ENCODE assay signal across 8 cellular contexts in genomic region chr12:53502331-53502730, GRCh38. TPM values are rescaled to one million over a fixed set of nuclear protein-coding genes. Genes with fewer than 3 reads are reported as not detected.
DNase-seq lines count a peak whose midpoint lies in the region; ATAC-seq and TF ChIP-seq lines count a peak whose summit lies in the region.

No MANE protein-coding gene starts in this region.

- ATAC-seq in Right ventricle myocardium superior (ENCODE audit: poor library complexity) (no peak), memory B cell (ENCODE audit: low read depth) (no peak)

- H3K9me3 Mint-ChIP-seq in memory B cell: no peaks in the 10 kb centered on the region

- TF ChIP-seq CTCF in left ventricle myocardium inferior (IDR thresholded peaks at IDR 0.05; ENCODE audit: borderline replicate concordance): no peak

- intact Hi-C loops in left ventricle myocardium inferior (cut with micrococcal nuclease): no loop called here
- intact Hi-C loops in Right ventricle myocardium superior (cut with DNase I): loop anchor here (10.0 kb wide), 1 partner anchor 178 kb away; the partner anchor contains the start of gene AAAS

- peaks cover 34% of the 10 kb centered on the region for H3K36me3 ChIP-seq in left ventricle myocardium inferior

- H3K36me3 Mint-ChIP-seq in memory B cell: peaks cover 7% of the 10 kb centered on the region

- H3K27ac Mint-ChIP-seq in memory B cell: peak overlapping the region; percentile 45

- H3K9me3 ChIP-seq in left ventricle myocardium inferior (replicated peaks): no peaks in the 10 kb centered on the region

- H3K4me1 ChIP-seq in left ventricle myocardium inferior: peaks cover 47% of the 10 kb centered on the region

- peaks cover 28% of the 10 kb centered on the region for H3K4me1 Mint-ChIP-seq in memory B cell

- H3K4me3 ChIP-seq in left ventricle myocardium inferior: peak overlapping the region; percentile 80

- DNase-seq in left ventricle myocardium inferior (no peak), Right ventricle myocardium superior (no peak), memory B cell (ENCODE audit: low spot score in 2 of 2) (no peak), DMS53 (lab: John Stamatoyannopoulos, UW) (no peak), inferior parietal cortex (ENCODE audit: extremely low spot score) (no peak), HCEC 1CT (no peak), SW 1271 (lab: John Stamatoyannopoulos, UW) (no peak)

- peak overlapping the region; percentile 91 for H3K4me3 Mint-ChIP-seq in memory B cell

- no peaks in the 10 kb centered on the region for H3K27me3 Mint-ChIP-seq in memory B cell

- no peaks in the 10 kb centered on the region for H3K27me3 ChIP-seq in left ventricle myocardium inferior (ENCODE audit: low read depth)

- peak overlapping the region; percentile 99 for H3K27ac ChIP-seq in left ventricle myocardium inferior (replicated peaks)
- peak overlapping the region; percentile 97 for H3K27ac ChIP-seq in angular gyrus (ENCODE audit: low read depth, low read length)

RNA-seq across cellular contexts. Expression of gene TARBP2, which starts 1.2 kb away (rescaled TPM):
- total RNA-seq in left ventricle myocardium inferior (12.9 TPM), Right ventricle myocardium superior (10.8 TPM)

RNA-seq across cellular contexts. Expression of gene MAP3K12, which starts 3.1 kb away (rescaled TPM):
- total RNA-seq in left ventricle myocardium inferior: 4.8 TPM
- total RNA-seq in Right ventricle myocardium superior: 5.5 TPM

RNA-seq across cellular contexts. Expression of gene NPFF, which starts 5.0 kb away (rescaled TPM):
- total RNA-seq in left ventricle myocardium inferior (not detected), Right ventricle myocardium superior (not detected)

RNA-seq across cellular contexts. Expression of gene PCBP2, which starts 50.4 kb away (rescaled TPM):
- total RNA-seq in left ventricle myocardium inferior: 530 TPM
- total RNA-seq in Right ventricle myocardium superior: 503 TPM
